ENCODE assay signal across 21 cellular contexts in genomic region chr19:55046975-55047622, GRCh38. TPM values are rescaled to one million over a fixed set of nuclear protein-coding genes. Genes with fewer than 3 reads are reported as not detected.
DNase-seq lines count a peak whose midpoint lies in the region; ATAC-seq, FAIRE-seq and TF ChIP-seq lines count a peak whose summit lies in the region.
"Had no signal": no experiment of that assay in that cellular context is flagged by ENCODE, and none has a peak within 500 bp of the region (broad histone marks: within the 10 kb centered on the region; RNA-seq: fewer than 3 reads in every experiment).

No MANE protein-coding gene starts in this region.

- no peaks in the 10 kb centered on the region for H3K9me3 ChIP-seq in K562 (replicated peaks; ENCODE audit: control insufficient read depth, insufficient read depth, low read depth, low read length)
- H3K9me3 ChIP-seq in neuronal stem cell (replicated peaks in 1 of 2; ENCODE audit: control insufficient read depth in 2 of 2, insufficient read depth in 1 of 2, low read depth in 1 of 2, low read length in 2 of 2): peaks cover 0 to 2% of the 10 kb centered on the region in 2 donors
- no peaks in the 10 kb centered on the region for H3K9me3 ChIP-seq in gastroesophageal sphincter
- peaks cover 1% of the 10 kb centered on the region for H3K9me3 ChIP-seq in aorta (ENCODE audit: control insufficient read depth, low read length)
- H3K9me3 ChIP-seq: BLaER1, Caco-2 had no signal

- no TSS peak for BruUV-seq in K562 (replicated peaks; lab: Mats Ljungman, UMichigan)

- no peak overlapping the region for H2AFZ ChIP-seq in K562 (ENCODE audit: low read depth, low read length)
- no peak overlapping the region for H2AFZ ChIP-seq in neuronal stem cell (ENCODE audit: low read length)

- H3K9ac ChIP-seq in K562 (ENCODE audit: insufficient read depth in 1 of 2, low read depth in 2 of 2, low read length in 2 of 2) (no peak overlapping the region), neuronal stem cell (ENCODE audit: low read depth, low read length, poor library complexity) (no peak overlapping the region)
- H3K9ac ChIP-seq: BLaER1 had no signal

- H2AK5ac ChIP-seq in neuronal stem cell (ENCODE audit: low read depth, low read length): peak overlapping the region; percentile 25

- peak overlapping the region; percentile 19 for H2BK5ac ChIP-seq in neuronal stem cell (ENCODE audit: low read length)

- H3K4me2 ChIP-seq in K562 (ENCODE audit: insufficient read depth, low read length) (no peak overlapping the region), neuronal stem cell (ENCODE audit: insufficient read depth, low read length, poor library complexity, severe bottlenecking) (no peak overlapping the region)
- H3K4me2 ChIP-seq: BLaER1 had no signal

- no peak overlapping the region for H2BK120ac ChIP-seq in neuronal stem cell (ENCODE audit: low read depth, low read length)

- TF ChIP-seq CTCF in K562 (IDR thresholded peaks at IDR 0.05 in 2 of 3, conservative IDR thresholded peaks at IDR 0.05 in 1 of 3; ENCODE audit: insufficient read depth in 2 of 3, low read depth in 1 of 3, low read length in 3 of 3): no peak
- no peak for TF ChIP-seq CTCF in gastroesophageal sphincter (IDR thresholded peaks at IDR 0.05)

- H3K27me3 ChIP-seq in H7 (ENCODE audit: control insufficient read depth, insufficient read depth, low read length): no peaks in the 10 kb centered on the region
- H3K27me3 ChIP-seq in K562 (ENCODE audit: control insufficient read depth in 2 of 2, insufficient read depth in 2 of 2, low read length in 2 of 2): no peaks in the 10 kb centered on the region
- no peaks in the 10 kb centered on the region for H3K27me3 ChIP-seq in neuronal stem cell (ENCODE audit: control insufficient read depth in 3 of 3, insufficient read depth in 3 of 3, low read depth in 1 of 3, low read length in 3 of 3)
- no peaks in the 10 kb centered on the region for H3K27me3 ChIP-seq in gastroesophageal sphincter
- H3K27me3 ChIP-seq in aorta (ENCODE audit: control insufficient read depth in 1 of 2, insufficient read depth in 2 of 2, low read length in 1 of 2): no peaks in the 10 kb centered on the region
- H3K27me3 ChIP-seq: BLaER1 had no signal

- H2BK15ac ChIP-seq in neuronal stem cell (ENCODE audit: low read length): no peak overlapping the region

- WGBS in K562 (ENCODE audit: insufficient coverage, low coverage, missing lambda C conversion rate): 90% methylated on average over 9 of the region's 17 CpGs
- no CpG with 5 or more reads among the region's 17 CpGs for WGBS in neuronal stem cell (ENCODE audit: extremely low coverage in 2 of 2, insufficient read length in 2 of 2, insufficient replicate concordance in 1 of 2), 2 donors
- WGBS in gastroesophageal sphincter (ENCODE audit: low coverage in 1 of 2), 2 donors: 86 to 93% methylated on average over 4 to 8 of the region's 17 CpGs
- 91 to 92% methylated on average over 17 of the region's 17 CpGs for whole genome bisulfite sequencing in aorta, 2 donors

- no peak overlapping the region for H3K14ac ChIP-seq in neuronal stem cell (ENCODE audit: low read length)

- intact Hi-C loops in K562 (cut with micrococcal nuclease) (loop anchor here (10.0 kb wide), 1 partner anchor 162 kb away; no protein-coding TSS in a partner anchor), aorta (cut with DNase I) (no loop called here)

- H3K23ac ChIP-seq in neuronal stem cell (ENCODE audit: low read depth, low read length, poor library complexity): peak overlapping the region; percentile 55

- no peak overlapping the region for H4K8ac ChIP-seq in neuronal stem cell (ENCODE audit: low read depth, low read length)

- no peak for ATAC-seq in K562
- no peak for ATAC-seq in gastroesophageal sphincter
- ATAC-seq in HG02938 (IDR thresholded peaks at IDR 0.05; ENCODE audit: unreplicated experiment): no peak
- ATAC-seq in aorta (ENCODE audit: low FRiP score): no peak
- ATAC-seq: CD8-positive, alpha-beta T cell; GM12878; HCT116 had no signal

- H3K9me1 ChIP-seq in K562 (ENCODE audit: control insufficient read depth, insufficient read depth, low read length): no peaks in the 10 kb centered on the region

- no peak for FAIRE-seq in K562 (lab: Jason Lieb, UNC)
- FAIRE-seq: A204.1, GM12878 had no signal

- H3K27ac ChIP-seq in K562 (ENCODE audit: extremely low read depth, low read depth, low read length) (no peak overlapping the region), neuronal stem cell (replicated peaks; ENCODE audit: low read length) (no peak overlapping the region), gastroesophageal sphincter (no peak overlapping the region), aorta (ENCODE audit: low read depth in 1 of 2, low read length in 2 of 2) (no peak overlapping the region)
- H3K27ac ChIP-seq: 22Rv1, BLaER1, C4-2B had no signal

- TF ChIP-seq RAD21 in K562 (CRISPR knock-in tag; conservative IDR thresholded peaks at IDR 0.05 in 1 of 2, IDR thresholded peaks at IDR 0.05 in 1 of 2): no peak

- CTCF ChIA-PET in K562 (lab: Yijun Ruan, JAX; ENCODE audit: low intra/inter-chr PET ratio): no interaction called here

- no peaks in the 10 kb centered on the region for H3K79me1 ChIP-seq in neuronal stem cell (ENCODE audit: low read depth, low read length)

- H4K20me1 ChIP-seq in K562 (replicated peaks; ENCODE audit: control insufficient read depth, insufficient read depth, low read length): peaks cover 10% of the 10 kb centered on the region; the same call in 1 of the 2 replicates

- peaks cover 10 to 33% of the 10 kb centered on the region in 2 experiments for H3K4me1 ChIP-seq in K562 (replicated peaks in 1 of 2; ENCODE audit: control insufficient read depth in 2 of 2, insufficient read depth in 2 of 2, low read length in 2 of 2)
- no peaks in the 10 kb centered on the region for H3K4me1 ChIP-seq in neuronal stem cell (ENCODE audit: control insufficient read depth in 2 of 2, insufficient read depth in 1 of 2, low read depth in 1 of 2, low read length in 2 of 2)
- H3K4me1 ChIP-seq in gastroesophageal sphincter: no peaks in the 10 kb centered on the region
- no peaks in the 10 kb centered on the region for H3K4me1 ChIP-seq in aorta (ENCODE audit: control insufficient read depth in 1 of 2, insufficient read depth in 2 of 2, low read length in 2 of 2)
- H3K4me1 ChIP-seq: Caco-2 had no signal

- H3K36me3 ChIP-seq in H7 (replicated peaks; ENCODE audit: control insufficient read depth, insufficient read depth, low read length): peaks cover 19% of the 10 kb centered on the region
- peaks cover 93% of the 10 kb centered on the region for H3K36me3 ChIP-seq in K562 (ENCODE audit: control insufficient read depth, insufficient read depth, low read length)
- peaks cover 32 to 88% of the 10 kb centered on the region in 2 donors for H3K36me3 ChIP-seq in neuronal stem cell (replicated peaks in 1 of 2; ENCODE audit: control insufficient read depth in 2 of 2, insufficient read depth in 2 of 2, low read length in 2 of 2)
- peaks cover 0 to 100% of the 10 kb centered on the region in 2 donors for H3K36me3 ChIP-seq in gastroesophageal sphincter
- H3K36me3 ChIP-seq in aorta (ENCODE audit: control insufficient read depth in 1 of 2, insufficient read depth in 2 of 2, low read length in 1 of 2): peaks cover 0 to 11% of the 10 kb centered on the region in 2 donors

- H3K4me3 ChIP-seq in H7 (ENCODE audit: insufficient read depth, low read depth, low read length): no peak overlapping the region
- H3K4me3 ChIP-seq in K562: no peak overlapping the region
- H3K4me3 ChIP-seq in neuronal stem cell (ENCODE audit: low read length in 2 of 2): no peak overlapping the region
- H3K4me3 ChIP-seq in gastroesophageal sphincter: no peak overlapping the region
- H3K4me3 ChIP-seq in aorta (ENCODE audit: low read length in 2 of 2): no peak overlapping the region
- H3K4me3 ChIP-seq: BLaER1, GM12878 had no signal

- H3K4ac ChIP-seq in neuronal stem cell (ENCODE audit: low read length): no peak overlapping the region

- no peak overlapping the region for H4K91ac ChIP-seq in neuronal stem cell (ENCODE audit: low read depth, low read length, poor library complexity)

- POLR2A ChIA-PET in K562 (lab: Yijun Ruan, JAX): interaction anchor here (0.8 to 1.4 kb wide), 3 partner anchors 9 to 20 kb away, joined by 4 to 5 read pairs (median 4); partner anchors contain the start of genes GP6 and RDH13

- in situ Hi-C loops in K562 (cut with MboI): no loop called here

- DNase-seq in H7 (peak; percentile 26), K562 (ENCODE audit: extremely low read depth in 1 of 4, low spot score in 3 of 4) (no peak), neuronal stem cell (ENCODE audit: low spot score) (no peak), aorta (no peak)
- DNase-seq: Caco-2; CD4-positive, CD25-positive, alpha-beta regulatory T cell; CD8-positive, alpha-beta T cell; DMS79; EL; GDM1; GOT3; H9 had no signal

- no peak overlapping the region for H2BK12ac ChIP-seq in neuronal stem cell (ENCODE audit: low read length)

- TF ChIP-seq EP300 in K562 (IDR thresholded peaks at IDR 0.05; ENCODE audit: low read length): no peak
- no peak for TF ChIP-seq EP300 in gastroesophageal sphincter (IDR thresholded peaks at IDR 0.05)

- TF ChIP-seq POLR2A in K562 (conservative IDR thresholded peaks at IDR 0.05): no peak
- no peak for TF ChIP-seq POLR2A in gastroesophageal sphincter (IDR thresholded peaks at IDR 0.05)

- H3K79me2 ChIP-seq in K562 (ENCODE audit: control insufficient read depth, insufficient read depth, low read length): peaks cover 22% of the 10 kb centered on the region

- H3K18ac ChIP-seq in neuronal stem cell (ENCODE audit: low read length): no peak overlapping the region

RNA-seq across cellular contexts. Expression of gene GP6, which starts 9.0 kb away (rescaled TPM):
- not detected in 2 replicates for total RNA-seq in H7 (2014; rRNA removed; shearing (Covaris generic))
- total RNA-seq in K562 (2011; cell fraction: chromatin; rRNA removed; ENCODE audit: low replicate concordance): 21.2 and 44.5 TPM in 2 replicates
- 22.6 and 39.5 TPM in 2 replicates for total RNA-seq in K562 (2011; cell fraction: nucleolus; rRNA removed)
- 29.0 and 50.9 TPM in 2 replicates for total RNA-seq in K562 (2011; cell fraction: nucleoplasm; rRNA removed)
- total RNA-seq in K562 (2014; rRNA removed) (9.7 and 14.7 TPM in 2 replicates), K562 (2014; rRNA removed; fragmentation: Illumina TruSeq; extraction: Trizol) (5.7 and 7.3 TPM in 2 replicates), K562 (2015; rRNA removed; fragmentation: Illumina TruSeq; extraction: Trizol) (3.1 and 3.2 TPM in 2 replicates), K562 (2021) (13.8 and 21.1 TPM in 2 replicates), gastroesophageal sphincter (not detected), aorta (under 1 TPM; 0.27 to 0.84 TPM)
- polyA plus RNA-seq in K562 (2011; rRNA removed) (4.6 and 15.8 TPM in 2 replicates), K562 (2014; fragmentation: Illumina TruSeq; extraction: Trizol) (19.6 and 26.5 TPM in 2 replicates), K562 (2014; fragmentation: Nextera tagmentation; extraction: Ambion mirVana) (1 to 10 TPM; 5.4 to 5.7 TPM), K562 (2014; rRNA removed) (12.4 and 17.5 TPM in 2 replicates), aorta (under 1 TPM in 1 of 2 donors, not detected in 1; 0.08 TPM)
- polyA plus RNA-seq in K562 (2011; cell fraction: cytosol; rRNA removed): 4.3 and 28.1 TPM in 2 replicates
- polyA plus RNA-seq in K562 (2011; cell fraction: nucleus; rRNA removed): 3.8 and 33.4 TPM in 2 replicates
- polyA plus RNA-seq in K562 (2012): 6.4 and 10.7 TPM in 2 replicates
- polyA minus RNA-seq in K562 (2011; rRNA and poly(A)+ RNA removed): 1.9 and 8.0 TPM in 2 replicates
- polyA minus RNA-seq in K562 (2011; cell fraction: cytosol; rRNA and poly(A)+ RNA removed): 3.7 and 9.2 TPM in 2 replicates
- polyA minus RNA-seq in K562 (2011; cell fraction: nucleus; rRNA and poly(A)+ RNA removed): 1.9 and 6.6 TPM in 2 replicates
- polyA plus RNA-seq in neuronal stem cell (2013, experiment 1 of 2): 0.26 TPM
- 0.17 TPM for polyA plus RNA-seq in neuronal stem cell (2013, experiment 2 of 2)
- total RNA-seq: Caco-2, GM12878 had no signal
- polyA plus RNA-seq: AG04450; CD4-positive, CD25-positive, alpha-beta regulatory T cell; GM12878 had no signal

RNA-seq across cellular contexts. Expression of gene RDH13, which starts 15.8 kb away (rescaled TPM):
- 21.2 and 24.4 TPM in 2 replicates for total RNA-seq in H7 (2014; rRNA removed; shearing (Covaris generic))
- total RNA-seq in K562 (2011; cell fraction: chromatin; rRNA removed; ENCODE audit: low replicate concordance): 86.2 and 226 TPM in 2 replicates
- 132 and 156 TPM in 2 replicates for total RNA-seq in K562 (2011; cell fraction: nucleolus; rRNA removed)
- total RNA-seq in K562 (2011; cell fraction: nucleoplasm; rRNA removed): 101 and 114 TPM in 2 replicates
- total RNA-seq in K562 (2014; rRNA removed) (63.2 and 78.7 TPM in 2 replicates), K562 (2014; rRNA removed; fragmentation: Illumina TruSeq; extraction: Trizol) (25.8 and 29.2 TPM in 2 replicates), K562 (2015; rRNA removed; fragmentation: Illumina TruSeq; extraction: Trizol) (41.9 and 43.3 TPM in 2 replicates), K562 (2021) (65.7 and 70.3 TPM in 2 replicates), gastroesophageal sphincter (10 to 100 TPM in 3 of 4 donors, 1 to 10 TPM in 1; 10.0 to 15.6 (median 13.9) TPM), aorta (10 to 100 TPM in 1 of 2 donors, 1 to 10 TPM in 1; 8.9 to 14.4 TPM)
- polyA plus RNA-seq in K562 (2011; rRNA removed) (23.3 and 28.6 TPM in 2 replicates), K562 (2014; fragmentation: Illumina TruSeq; extraction: Trizol) (39.5 and 44.9 TPM in 2 replicates), K562 (2014; fragmentation: Nextera tagmentation; extraction: Ambion mirVana) (1 to 10 TPM; 7.5 to 9.8 TPM), K562 (2014; rRNA removed) (51.2 and 53.8 TPM in 2 replicates), aorta (10 to 100 TPM in 1 of 2 donors, 1 to 10 TPM in 1; 3.4 to 12.4 TPM)
- 19.8 and 50.7 TPM in 2 replicates for polyA plus RNA-seq in K562 (2011; cell fraction: cytosol; rRNA removed)
- polyA plus RNA-seq in K562 (2011; cell fraction: nucleus; rRNA removed): 75.3 and 114 TPM in 2 replicates
- polyA plus RNA-seq in K562 (2012): 36.1 and 51.9 TPM in 2 replicates
- 19.9 and 43.3 TPM in 2 replicates for polyA minus RNA-seq in K562 (2011; rRNA and poly(A)+ RNA removed)
- 18.3 and 33.0 TPM in 2 replicates for polyA minus RNA-seq in K562 (2011; cell fraction: cytosol; rRNA and poly(A)+ RNA removed)
- 32.5 and 38.9 TPM in 2 replicates for polyA minus RNA-seq in K562 (2011; cell fraction: nucleus; rRNA and poly(A)+ RNA removed)
- 7.9 TPM for polyA plus RNA-seq in neuronal stem cell (2013, experiment 1 of 2)
- 7.9 TPM for polyA plus RNA-seq in neuronal stem cell (2013, experiment 2 of 2)

RNA-seq across cellular contexts. Expression of gene EPS8L1, which starts 28.6 kb away (rescaled TPM):
- 20.0 and 22.9 TPM in 2 replicates for total RNA-seq in H7 (2014; rRNA removed; shearing (Covaris generic))
- 21.2 and 53.9 TPM in 2 replicates for total RNA-seq in K562 (2011; cell fraction: chromatin; rRNA removed; ENCODE audit: low replicate concordance)
- 25.4 and 29.5 TPM in 2 replicates for total RNA-seq in K562 (2011; cell fraction: nucleolus; rRNA removed)
- total RNA-seq in K562 (2011; cell fraction: nucleoplasm; rRNA removed): 24.6 and 30.8 TPM in 2 replicates
- total RNA-seq in K562 (2014; rRNA removed): 18.1 and 21.3 TPM in 2 replicates
- total RNA-seq in K562 (2014; rRNA removed; fragmentation: Illumina TruSeq; extraction: Trizol): 6.8 and 8.0 TPM in 2 replicates
- 9.6 and 11.5 TPM in 2 replicates for total RNA-seq in K562 (2015; rRNA removed; fragmentation: Illumina TruSeq; extraction: Trizol)
- 17.3 and 18.9 TPM in 2 replicates for total RNA-seq in K562 (2021)
- polyA plus RNA-seq in K562 (2011; rRNA removed): 11.9 and 13.2 TPM in 2 replicates
- 9.1 and 15.2 TPM in 2 replicates for polyA plus RNA-seq in K562 (2011; cell fraction: cytosol; rRNA removed)
- 39.1 and 62.6 TPM in 2 replicates for polyA plus RNA-seq in K562 (2011; cell fraction: nucleus; rRNA removed)
- polyA plus RNA-seq in K562 (2012): 22.7 and 23.7 TPM in 2 replicates
- 13.5 and 14.0 TPM in 2 replicates for polyA plus RNA-seq in K562 (2014; fragmentation: Illumina TruSeq; extraction: Trizol)
- under 1 TPM; 0.35 to 0.59 TPM for polyA plus RNA-seq in K562 (2014; fragmentation: Nextera tagmentation; extraction: Ambion mirVana)
- 15.9 and 22.1 TPM in 2 replicates for polyA plus RNA-seq in K562 (2014; rRNA removed)
- polyA minus RNA-seq in K562 (2011; rRNA and poly(A)+ RNA removed): 3.1 and 7.7 TPM in 2 replicates
- polyA minus RNA-seq in K562 (2011; cell fraction: cytosol; rRNA and poly(A)+ RNA removed): 5.2 and 6.4 TPM in 2 replicates
- 10.0 and 12.8 TPM in 2 replicates for polyA minus RNA-seq in K562 (2011; cell fraction: nucleus; rRNA and poly(A)+ RNA removed)
- polyA plus RNA-seq in neuronal stem cell (2013, experiment 1 of 2): 19.6 TPM
- 18.4 TPM for polyA plus RNA-seq in neuronal stem cell (2013, experiment 2 of 2)
- total RNA-seq in gastroesophageal sphincter: 10 to 100 TPM in 1 of 4 donors, 1 to 10 TPM in 3; 2.2 to 10.5 (median 2.5) TPM
- total RNA-seq in aorta: 1 to 10 TPM in 1 of 2 donors, under 1 TPM in 1; 0.81 to 4.1 TPM
- 10 to 100 TPM in 1 of 2 donors, under 1 TPM in 1; 0.38 to 10.8 TPM for polyA plus RNA-seq in aorta
